In genomic region chr15:60118564-60119080, GRCh38 we compare ENCODE assay signal across 16 cellular contexts.
A peak's percentile ranks its signal among the peaks of the same experiment; 100 is the strongest.
DNase-seq lines count a peak whose midpoint lies in the region; ATAC-seq and TF ChIP-seq lines count a peak whose summit lies in the region.
"Had no signal": no experiment of that assay in that cellular context is flagged by ENCODE, and none has a peak within 500 bp of the region (broad histone marks: within the 10 kb centered on the region; RNA-seq: fewer than 3 reads in every experiment).

No MANE protein-coding gene starts in this region.

- H3K27ac ChIP-seq in HUES64 (ENCODE audit: low read depth, low read length) (peak overlapping the region; percentile 52; the same call in 1 of the 2 replicates), psoas muscle (no peak overlapping the region)
- H3K27ac ChIP-seq: Peyer's patch had no signal

- no peak overlapping the region for H3K9ac ChIP-seq in HUES64 (ENCODE audit: low read depth, low read length)
- no peak overlapping the region for H3K9ac ChIP-seq in iPS-15b (ENCODE audit: low read depth, low read length)
- H3K9ac ChIP-seq: SK-N-SH had no signal

- H3K9me3 Mint-ChIP-seq in natural killer cell treated with Interleukin-12 subunit alpha and Interleukin-12 subunit beta and Interleukin-15 and Interleukin-18, amount 100 ng/mL, for 72 hours, result no peaks in the 10 kb centered on the region

- H3K4me3 Mint-ChIP-seq in natural killer cell treated with Interleukin-12 subunit alpha and Interleukin-12 subunit beta and Interleukin-15 and Interleukin-18, amount 100 ng/mL, for 72 hours, result no peak overlapping the region

- H3K36me3 ChIP-seq in HUES64 (ENCODE audit: insufficient read depth, low read length) (no peaks in the 10 kb centered on the region), iPS-15b (ENCODE audit: control insufficient read depth, insufficient read depth, low read length) (no peaks in the 10 kb centered on the region), psoas muscle (ENCODE audit: insufficient read depth in 1 of 2, low read depth in 1 of 2) (no peaks in the 10 kb centered on the region)
- H3K36me3 ChIP-seq: Peyer's patch had no signal

- no peak overlapping the region for H3K27ac Mint-ChIP-seq in natural killer cell treated with Interleukin-12 subunit alpha and Interleukin-12 subunit beta and Interleukin-15 and Interleukin-18, amount 100 ng/mL, for 72 hours

- H3K27me3 Mint-ChIP-seq in natural killer cell treated with Interleukin-12 subunit alpha and Interleukin-12 subunit beta and Interleukin-15 and Interleukin-18, amount 100 ng/mL, for 72 hours, result peaks cover 7 to 11% of the 10 kb centered on the region in 2 donors

- H3K4me1 ChIP-seq in HUES64 (ENCODE audit: insufficient read depth, low read length), result peaks cover 70% of the 10 kb centered on the region
- peaks cover 60% of the 10 kb centered on the region for H3K4me1 ChIP-seq in iPS-15b (ENCODE audit: control insufficient read depth, insufficient read depth, low read length)
- no peaks in the 10 kb centered on the region for H3K4me1 ChIP-seq in psoas muscle
- H3K4me1 ChIP-seq: Peyer's patch had no signal

- H3K4me3 ChIP-seq in HUES64 (ENCODE audit: low read length) (peak overlapping the region; percentile 50), iPS-15b (ENCODE audit: low read depth, low read length) (peak overlapping the region; percentile 28), psoas muscle (no peak overlapping the region)
- H3K4me3 ChIP-seq: Peyer's patch had no signal

- intact Hi-C loops in psoas muscle (cut with DNase I), result no loop called here

- DNase-seq in COR-L47 (lab: John Stamatoyannopoulos, UW), result peak; percentile 24
- DNase-seq in NCI-H748 treated with DMSO at 0.1 percent for 48 hours (lab: John Stamatoyannopoulos, UW), result peak; percentile 40
- no peak for DNase-seq in left lobe of liver (ENCODE audit: low spot score)
- no peak for DNase-seq in psoas muscle
- DNase-seq in natural killer cell treated with Interleukin-12 subunit alpha and Interleukin-12 subunit beta and Interleukin-15 and Interleukin-18, amount 100 ng/mL, for 72 hours (ENCODE audit: low spot score), result no peak
- DNase-seq: AML-193, H7, NCI-H1048, NCI-H2029, Peyer's patch, Right ventricle myocardium superior, SK-N-SH, T-helper 1 cell had no signal

- H3K4me1 Mint-ChIP-seq in natural killer cell treated with Interleukin-12 subunit alpha and Interleukin-12 subunit beta and Interleukin-15 and Interleukin-18, amount 100 ng/mL, for 72 hours (ENCODE audit: low read depth in 2 of 2), result no peaks in the 10 kb centered on the region

- peaks cover 17% of the 10 kb centered on the region for H3K27me3 ChIP-seq in HUES64 (ENCODE audit: insufficient read depth, low read length)
- peaks cover 28% of the 10 kb centered on the region for H3K27me3 ChIP-seq in iPS-15b (ENCODE audit: control insufficient read depth, insufficient read depth, low read length)
- H3K27me3 ChIP-seq in psoas muscle (ENCODE audit: insufficient read depth in 3 of 3, low read length in 2 of 3), result peaks cover 0 to 29% (median 8%) of the 10 kb centered on the region in 3 donors
- H3K27me3 ChIP-seq: Peyer's patch had no signal

- no peak for TF ChIP-seq CTCF in psoas muscle (IDR thresholded peaks at IDR 0.05)

- H3K9me3 ChIP-seq in HUES64 (ENCODE audit: insufficient read depth, low read depth, low read length) (no peaks in the 10 kb centered on the region), iPS-15b (ENCODE audit: control insufficient read depth, insufficient read depth, low read length) (no peaks in the 10 kb centered on the region), psoas muscle (no peaks in the 10 kb centered on the region)
- H3K9me3 ChIP-seq: Peyer's patch, SK-N-SH had no signal

- 2% methylated on average over 3 of the region's 3 CpGs for WGBS in HUES64
- 34 to 44% (median 43%) methylated on average over 3 of the region's 3 CpGs for WGBS in psoas muscle, 3 donors

- no peaks in the 10 kb centered on the region for H3K36me3 Mint-ChIP-seq in natural killer cell treated with Interleukin-12 subunit alpha and Interleukin-12 subunit beta and Interleukin-15 and Interleukin-18, amount 100 ng/mL, for 72 hours

- no peak for ATAC-seq in left lobe of liver
- no peak for ATAC-seq in psoas muscle
- no peak for ATAC-seq in GM21619 (IDR thresholded peaks at IDR 0.05; ENCODE audit: unreplicated experiment)
- no peak for ATAC-seq in natural killer cell treated with Interleukin-12 subunit alpha and Interleukin-12 subunit beta and Interleukin-15 and Interleukin-18, amount 100 ng/mL, for 72 hours

Comparison
In these comparisons a context has a peak if more than half of its experiments do, and no peak if none do; other contexts are left out.
1. DNase-seq: peak in COR-L47 (single experiment) and NCI-H748 treated with DMSO at 0.1 percent for 48 hours (single experiment); none in left lobe of liver (single experiment), psoas muscle (0 of 2) and natural killer cell treated with Interleukin-12 subunit alpha and Interleukin-12 subunit beta and Interleukin-15 and Interleukin-18, amount 100 ng/mL, for 72 hours (single experiment).